Comparison of ENCODE assay signal across 10 cellular contexts in the genomic region with DNA sequence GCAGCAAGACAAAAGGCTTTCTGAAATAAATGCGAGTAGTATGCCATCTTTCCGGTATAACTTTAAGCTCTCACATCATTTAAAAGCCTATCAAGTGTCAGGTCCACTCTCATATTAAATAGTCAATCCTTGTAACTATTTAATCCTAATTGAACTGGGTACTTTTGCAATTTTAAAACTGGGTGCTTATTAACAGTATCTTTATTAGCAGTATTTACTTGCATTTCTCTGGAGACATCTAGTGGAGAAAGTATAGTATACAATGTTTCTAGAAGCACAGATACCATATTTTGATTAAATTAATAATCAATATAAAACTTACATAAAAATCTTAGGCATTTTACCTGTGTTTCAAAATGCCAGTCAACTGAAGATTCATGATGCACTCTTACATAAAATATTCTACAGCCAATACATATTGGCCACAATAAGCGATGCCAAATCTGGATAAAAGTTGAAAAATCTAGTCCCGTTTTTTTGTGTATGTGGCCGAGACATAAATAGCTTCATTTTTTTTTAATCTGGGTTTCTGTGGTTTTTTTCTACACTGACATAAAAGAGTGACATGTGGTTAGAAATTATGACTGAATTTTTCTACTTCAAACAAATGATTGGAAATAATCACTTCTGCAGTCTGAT. TPM values are rescaled to one million over a fixed set of nuclear protein-coding genes. Genes with fewer than 3 reads are reported as not detected.
DNase-seq lines count a peak whose midpoint lies in the region; ATAC-seq and TF ChIP-seq lines count a peak whose summit lies in the region.
"Had no signal": no experiment of that assay in that cellular context is flagged by ENCODE, and none has a peak within 500 bp of the region (broad histone marks: within the 10 kb centered on the region; RNA-seq: fewer than 3 reads in every experiment).

No MANE protein-coding gene starts in this region.

- no peak overlapping the region for H3K9ac ChIP-seq in BLaER1

- H4K20me1 ChIP-seq in BLaER1 = no peaks in the 10 kb centered on the region

- no peak overlapping the region for H3K27ac Mint-ChIP-seq in MCF 10A (ENCODE audit: low read depth, unreplicated experiment)

- ATAC-seq in lower lobe of right lung (no peak), GM21447 (IDR thresholded peaks at IDR 0.05; ENCODE audit: unreplicated experiment) (no peak)

- TF ChIP-seq CTCF in MCF 10A (IDR thresholded peaks at IDR 0.05; ENCODE audit: unreplicated experiment) = peak; percentile 61
- peak; percentile 55 for TF ChIP-seq CTCF in lower lobe of right lung (IDR thresholded peaks at IDR 0.05)

- no TSS peak for BruUV-seq in MCF 10A (replicated peaks; lab: Mats Ljungman, UMichigan)

- peak overlapping the region; percentile 33 for H3K4me2 ChIP-seq in BLaER1

- DNase-seq in KBM-7 (peak; percentile 5), MCF 10A (ENCODE audit: unreplicated experiment) (peak; percentile 42), lower lobe of right lung (no peak), MV-4-11 (lab: John Stamatoyannopoulos, UW) (no peak), ureter (ENCODE audit: low spot score) (no peak)
- no peak for DNase-seq in activated CD4-positive, CD25-positive, alpha-beta regulatory T cell treated with anti-CD3 and anti-CD28 coated beads, Interleukin-2, amount 50 U/mL, for 72 hours
- DNase-seq: cortex of kidney, NCI-H2081 treated with DMSO at 0.1 percent for 48 hours had no signal

- H3K27me3 Mint-ChIP-seq in MCF 10A (ENCODE audit: insufficient read depth, unreplicated experiment) = no peaks in the 10 kb centered on the region

- peaks cover 7% of the 10 kb centered on the region; the same call in 1 of the 2 replicates for H3K4me1 ChIP-seq in BLaER1
- no peaks in the 10 kb centered on the region for H3K4me1 ChIP-seq in lower lobe of right lung

- CTCF ChIA-PET in MCF 10A (lab: Yijun Ruan, JAX) = interaction anchor here (0.6 to 11.5 kb wide), 19 partner anchors 10 to 1012 kb away, joined by 3 to 103 read pairs (median 3); a partner anchor contains a TSS

- no peaks in the 10 kb centered on the region for H3K36me3 Mint-ChIP-seq in MCF 10A (ENCODE audit: insufficient read depth, unreplicated experiment)

- no peak overlapping the region for H3K4me3 Mint-ChIP-seq in MCF 10A (ENCODE audit: unreplicated experiment)

- POLR2A ChIA-PET in MCF 10A (lab: Yijun Ruan, JAX) = no interaction called here

- H3K27ac ChIP-seq in BLaER1 = no peak overlapping the region
- H3K27ac ChIP-seq in lower lobe of right lung = no peak overlapping the region

- H3K36me3 ChIP-seq in BLaER1 (no peaks in the 10 kb centered on the region), lower lobe of right lung (no peaks in the 10 kb centered on the region)

- H3K9me3 ChIP-seq in BLaER1 (no peaks in the 10 kb centered on the region), lower lobe of right lung (no peaks in the 10 kb centered on the region)

- H3K4me3 ChIP-seq in BLaER1 (no peak overlapping the region), lower lobe of right lung (no peak overlapping the region)

- no peaks in the 10 kb centered on the region for H3K4me1 Mint-ChIP-seq in MCF 10A (ENCODE audit: insufficient read depth, unreplicated experiment)

- no peaks in the 10 kb centered on the region for H3K27me3 ChIP-seq in BLaER1
- H3K27me3 ChIP-seq in lower lobe of right lung (ENCODE audit: low read depth) = no peaks in the 10 kb centered on the region

- in situ Hi-C loops in KBM-7 (cut with MboI; ENCODE audit: low pct_unique_long_range_greater_than_20kb, low sequenced_read_pairs) = no loop called here

- intact Hi-C loops in MCF 10A (cut with micrococcal nuclease) = loop anchor here (1.0 kb wide), 2 partner anchors 494 to 529 kb away; no protein-coding TSS in a partner anchor
- intact Hi-C loops in lower lobe of right lung (cut with DNase I) = loop anchor here (10.0 kb wide), 1 partner anchor 498 kb away; a partner anchor contains a TSS

- no peaks in the 10 kb centered on the region for H3K9me3 Mint-ChIP-seq in MCF 10A (ENCODE audit: unreplicated experiment)

RNA-seq across cellular contexts. Expression of a gene that starts 4.3 kb away (rescaled TPM):
- total RNA-seq in MCF 10A (2022) (44.0 and 73.0 TPM in 2 replicates), lower lobe of right lung (14.5 TPM), ureter (69.5 TPM)

Comparison
In these comparisons a context has a peak if more than half of its experiments do, and no peak if none do; other contexts are left out.
1. DNase-seq: peak in KBM-7 (single experiment) and MCF 10A (single experiment); none in lower lobe of right lung (single experiment), MV-4-11 (single experiment), activated CD4-positive, CD25-positive, alpha-beta regulatory T cell treated with anti-CD3 and anti-CD28 coated beads, Interleukin-2, amount 50 U/mL, for 72 hours (single experiment) and ureter (single experiment).